1 cellular context compared by ENCODE assay signal in genomic region chr19:11346104-11346940, GRCh38.
A peak's percentile ranks its signal among the peaks of the same experiment; 100 is the strongest.
TF ChIP-seq lines count a peak whose summit lies in the region.

TSS of gene CCDC159 (plus strand) at chr19:11346519. CDS start at chr19:11346607, 88 bp downstream.
TSS of gene TMEM205 (minus strand) at chr19:11346268. CDS start at chr19:11345619, 649 bp downstream.

TF ChIP-seq in GM12878, 131 proteins besides CTCF, POLR2A, EP300 and RAD21 (continued from another document and continues in another):
- TF ChIP-seq CEBPZ (IDR thresholded peaks at IDR 0.05; ENCODE audit: low read depth, low read length): peak; percentile 94
- no peak for TF ChIP-seq MLLT1 (IDR thresholded peaks at IDR 0.05)
- TF ChIP-seq ZBTB4 (CRISPR knock-in tag; IDR thresholded peaks at IDR 0.05): no peak
- no peak for TF ChIP-seq FOXK2 (IDR thresholded peaks at IDR 0.05)
- no peak for TF ChIP-seq BCL11A (IDR thresholded peaks at IDR 0.05; ENCODE audit: low read depth, low read length)
- TF ChIP-seq ETV6 (conservative IDR thresholded peaks at IDR 0.05 in 1 of 2, IDR thresholded peaks at IDR 0.05 in 1 of 2; ENCODE audit: borderline replicate concordance in 1 of 2, low read depth in 1 of 2): no peak
- no peak for TF ChIP-seq EED (IDR thresholded peaks at IDR 0.05; ENCODE audit: low read depth)
- no peak for TF ChIP-seq ZNF384 (IDR thresholded peaks at IDR 0.05; ENCODE audit: borderline replicate concordance, low read depth, low read length)
- no peak for TF ChIP-seq CHD4 (IDR thresholded peaks at IDR 0.05)
- TF ChIP-seq DPF2 (IDR thresholded peaks at IDR 0.05): peak; percentile 13; the same call in 1 of the 2 replicates
- 0 out of 2 replicates have a peak, but pooled peaks have one; percentile 41 for TF ChIP-seq JUND (IDR thresholded peaks at IDR 0.05; ENCODE audit: low read depth, low read length)
- TF ChIP-seq E2F4 (IDR thresholded peaks at IDR 0.05; ENCODE audit: low read depth, low read length): no peak
- peak; percentile 26; the same call in 1 of the 2 replicates for TF ChIP-seq ZNF687 (IDR thresholded peaks at IDR 0.05)
- TF ChIP-seq NFIC (IDR thresholded peaks at IDR 0.05; ENCODE audit: low read depth, low read length): no peak
- peak; percentile 89; the same call in 1 of the 2 replicates for TF ChIP-seq CHD2 (IDR thresholded peaks at IDR 0.05; ENCODE audit: borderline replicate concordance, low read depth, low read length)
- no peak for TF ChIP-seq ZNF207 (IDR thresholded peaks at IDR 0.05; ENCODE audit: borderline replicate concordance)
- no peak for TF ChIP-seq RBBP5 (conservative IDR thresholded peaks at IDR 0.05)
- TF ChIP-seq TCF3 (IDR thresholded peaks at IDR 0.05; ENCODE audit: borderline replicate concordance, insufficient read depth, low read depth, low read length): 0 out of 2 replicates have a peak, but pooled peaks have one; percentile 56
- peak; percentile 73; the same call in 1 of the 2 replicates for TF ChIP-seq MXI1 (IDR thresholded peaks at IDR 0.05; ENCODE audit: low read depth, low read length)
- peak; percentile 60; the same call in 1 of the 2 replicates for TF ChIP-seq PAX5 (IDR thresholded peaks at IDR 0.05; ENCODE audit: borderline replicate concordance, low read depth, low read length)
- TF ChIP-seq BMI1 (IDR thresholded peaks at IDR 0.05; ENCODE audit: borderline replicate concordance): no peak
- peak in 1 of 2 experiments; percentile 34; a peak in 1 of 4 replicates for TF ChIP-seq IKZF2 (IDR thresholded peaks at IDR 0.05)
- peak; percentile 72; the same call in 2 of the 3 replicates for TF ChIP-seq POU2F2 (IDR thresholded peaks at IDR 0.05; ENCODE audit: borderline replicate concordance, low read depth, low read length)
- TF ChIP-seq SUPT20H (IDR thresholded peaks at IDR 0.05; ENCODE audit: borderline replicate concordance, control insufficient read depth, low read depth, low read length): no peak
- TF ChIP-seq IRF5 (IDR thresholded peaks at IDR 0.05; ENCODE audit: borderline replicate concordance): no peak
- no peak for TF ChIP-seq SUZ12 (IDR thresholded peaks at IDR 0.05; ENCODE audit: unreplicated experiment)
- TF ChIP-seq ZNF274 (IDR thresholded peaks at IDR 0.05; ENCODE audit: insufficient read depth, insufficient read length): no peak
- TF ChIP-seq PRDM15 (CRISPR knock-in tag; IDR thresholded peaks at IDR 0.05): no peak
- TF ChIP-seq SMAD5 (IDR thresholded peaks at IDR 0.05; ENCODE audit: low read depth): no peak
- TF ChIP-seq RB1 (IDR thresholded peaks at IDR 0.05; ENCODE audit: borderline replicate concordance): no peak
- peak; percentile 70 for TF ChIP-seq GATAD2B (conservative IDR thresholded peaks at IDR 0.05; ENCODE audit: low read depth)
- TF ChIP-seq YY1 (IDR thresholded peaks at IDR 0.05; ENCODE audit: low read depth, low read length): peak; percentile 65
- TF ChIP-seq TCF12 (IDR thresholded peaks at IDR 0.05; ENCODE audit: low read depth, low read length): peak; percentile 78
- peak; percentile 32; the same call in 1 of the 2 replicates for TF ChIP-seq SPI1 (IDR thresholded peaks at IDR 0.05; ENCODE audit: borderline replicate concordance, insufficient read depth, low read depth, low read length)
- no peak for TF ChIP-seq BCL3 (IDR thresholded peaks at IDR 0.05; ENCODE audit: borderline replicate concordance, insufficient read depth, low read depth, low read length, poor library complexity, severe bottlenecking)
- peak; percentile 92 for TF ChIP-seq PKNOX1 (IDR thresholded peaks at IDR 0.05)
